29 cellular contexts compared by ENCODE assay signal in the genomic region with DNA sequence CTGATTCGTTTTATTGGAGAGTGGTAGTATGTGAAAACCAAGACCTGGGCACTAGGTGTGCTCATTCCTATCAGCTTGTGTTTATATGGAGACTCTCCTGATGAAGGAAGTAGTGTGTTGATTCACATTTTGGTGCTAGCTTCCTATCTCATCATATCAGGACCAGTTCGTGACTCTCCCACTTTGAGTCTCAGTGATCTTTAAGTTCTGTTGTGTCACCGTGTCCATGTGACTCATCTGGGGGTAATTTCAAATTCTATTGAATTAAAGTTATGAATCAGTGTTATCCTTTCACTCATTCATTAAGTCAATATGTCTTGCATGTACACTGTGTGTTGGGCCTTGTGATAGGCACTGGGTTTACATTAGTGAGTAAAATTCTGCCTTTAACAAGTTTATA.
DNase-seq lines count a peak whose midpoint lies in the region; ATAC-seq and TF ChIP-seq lines count a peak whose summit lies in the region.
"Had no signal": no experiment of that assay in that cellular context is flagged by ENCODE, and none has a peak within 500 bp of the region (broad histone marks: within the 10 kb centered on the region; RNA-seq: fewer than 3 reads in every experiment).

No MANE protein-coding gene starts in this region.

- 29 to 35% methylated on average over 3 of the region's 3 CpGs for WGBS in GM23248 (ENCODE audit: low coverage in 1 of 2, low lambda C conversion rate in 2 of 2, missing lambda C conversion rate in 2 of 2), 2 experiments

- H3K9me3 Mint-ChIP-seq in activated T-helper 17 cell treated with anti-CD3 and anti-CD28 coated beads, Interleukin-2, amount 50 U/mL, for 72 hours = no peaks in the 10 kb centered on the region
- no peaks in the 10 kb centered on the region for H3K9me3 Mint-ChIP-seq in GM23338

- ATAC-seq in activated CD4-positive, CD25-positive, alpha-beta regulatory T cell treated with anti-CD3 and anti-CD28 coated beads, Interleukin-2, amount 50 U/mL, for 24 hours = peak; percentile 10 to 32
- ATAC-seq in activated T-helper 17 cell treated with anti-CD3 and anti-CD28 coated beads, Interleukin-2, amount 50 U/mL, for 72 hours (replicated peaks) = peak; percentile 53
- ATAC-seq in GM23338 = no peak
- ATAC-seq: body of pancreas; gastroesophageal sphincter; pancreas; stimulated activated naive CD8-positive, alpha-beta T cell treated with anti-CD3 and anti-CD28 coated beads, Interleukin-15, Interleukin-2, amounts not matched to agents 100 U/mL and 50 U/mL, for 24 hours had no signal

- H3K79me2 ChIP-seq in GM23248 (ENCODE audit: insufficient read depth) (peaks cover 61% of the 10 kb centered on the region), osteoblast (ENCODE audit: insufficient read depth, low read length) (peaks cover 27% of the 10 kb centered on the region), GM23338 (replicated peaks; ENCODE audit: insufficient read depth) (no peaks in the 10 kb centered on the region)

- peak overlapping the region; percentile 42 for H3K27ac ChIP-seq in GM23248
- peak overlapping the region; percentile 50 for H3K27ac ChIP-seq in osteoblast (ENCODE audit: low read depth, low read length)
- no peak overlapping the region for H3K27ac ChIP-seq in GM23338 (ENCODE audit: low read depth)
- H3K27ac ChIP-seq: 22Rv1, body of pancreas, KMS-11, pancreas, SK-N-MC had no signal

- H3K4me3 ChIP-seq in GM23248 (no peak overlapping the region), osteoblast (ENCODE audit: insufficient read depth, low read length) (no peak overlapping the region), GM23338 (no peak overlapping the region)
- H3K4me3 ChIP-seq: body of pancreas, gastroesophageal sphincter, pancreas, SK-N-MC had no signal

- peaks cover 27% of the 10 kb centered on the region; the same call in 1 of the 2 replicates for H3F3A ChIP-seq in GM23248 (ENCODE audit: insufficient read depth)
- no peaks in the 10 kb centered on the region for H3F3A ChIP-seq in GM23338 (replicated peaks; ENCODE audit: low read depth)

- no peaks in the 10 kb centered on the region for H3K36me3 Mint-ChIP-seq in activated T-helper 17 cell treated with anti-CD3 and anti-CD28 coated beads, Interleukin-2, amount 50 U/mL, for 72 hours (ENCODE audit: low read depth)
- no peaks in the 10 kb centered on the region for H3K36me3 Mint-ChIP-seq in GM23338 (ENCODE audit: low read depth)
- H3K36me3 Mint-ChIP-seq: CD8-positive, alpha-beta memory T cell had no signal

- H3K9me3 ChIP-seq in GM23248 (ENCODE audit: low read depth) (no peaks in the 10 kb centered on the region), osteoblast (ENCODE audit: low read depth, low read length) (no peaks in the 10 kb centered on the region)
- H3K9me3 ChIP-seq: body of pancreas, gastroesophageal sphincter, pancreas had no signal

- in situ Hi-C loops in GM23248 (cut with MboI) = no loop called here

- peaks cover 24% of the 10 kb centered on the region for H3K27me3 Mint-ChIP-seq in activated T-helper 17 cell treated with anti-CD3 and anti-CD28 coated beads, Interleukin-2, amount 50 U/mL, for 72 hours
- peaks cover 5% of the 10 kb centered on the region for H3K27me3 Mint-ChIP-seq in GM23338 (ENCODE audit: insufficient read depth, low read depth, poor library complexity)

- H3K9me2 ChIP-seq in GM23248 (ENCODE audit: insufficient read depth) = no peaks in the 10 kb centered on the region
- H3K9me2 ChIP-seq in GM23338 (ENCODE audit: insufficient read depth) = no peaks in the 10 kb centered on the region

- H3K27me3 ChIP-seq in GM23248 (replicated peaks; ENCODE audit: insufficient read depth) (no peaks in the 10 kb centered on the region), osteoblast (ENCODE audit: insufficient read depth, low read length) (no peaks in the 10 kb centered on the region), GM23338 (ENCODE audit: insufficient read depth) (no peaks in the 10 kb centered on the region)
- H3K27me3 ChIP-seq: body of pancreas, gastroesophageal sphincter, pancreas had no signal

- no peaks in the 10 kb centered on the region for H3K4me1 Mint-ChIP-seq in activated T-helper 17 cell treated with anti-CD3 and anti-CD28 coated beads, Interleukin-2, amount 50 U/mL, for 72 hours
- peaks cover 4% of the 10 kb centered on the region; the same call in 2 of the 3 replicates for H3K4me1 Mint-ChIP-seq in GM23338
- H3K4me1 Mint-ChIP-seq: CD8-positive, alpha-beta memory T cell had no signal

- H3K36me3 ChIP-seq in GM23248 (ENCODE audit: low read depth) (no peaks in the 10 kb centered on the region), osteoblast (ENCODE audit: insufficient read depth, low read length) (no peaks in the 10 kb centered on the region), GM23338 (ENCODE audit: insufficient read depth) (no peaks in the 10 kb centered on the region)
- H3K36me3 ChIP-seq: gastroesophageal sphincter, pancreas had no signal

- no peak overlapping the region for H3K27ac Mint-ChIP-seq in activated T-helper 17 cell treated with anti-CD3 and anti-CD28 coated beads, Interleukin-2, amount 50 U/mL, for 72 hours
- no peak overlapping the region for H3K27ac Mint-ChIP-seq in GM23338
- H3K27ac Mint-ChIP-seq: B cell; CD8-positive, alpha-beta memory T cell; nephron progenitor cell had no signal

- no peak for DNase-seq in activated CD4-positive, CD25-positive, alpha-beta regulatory T cell treated with anti-CD3 and anti-CD28 coated beads, Interleukin-2, amount 50 U/mL, for 72 hours
- DNase-seq in GM23248 (peak; percentile 80), osteoblast (ENCODE audit: insufficient read length, low spot score, missing footprints) (peak; percentile 91), GM23338 (ENCODE audit: low spot score) (no peak), HuH-7.5 (ENCODE audit: low spot score) (no peak), hippocampal formation (lab: John Stamatoyannopoulos, UW) (no peak)
- DNase-seq: activated CD4-positive, alpha-beta T cell treated with anti-CD3 and anti-CD28 coated beads, Interleukin-2, amount 50 U/mL, for 4 hours; activated CD8-positive, alpha-beta memory T cell treated with anti-CD3 and anti-CD28 coated beads, Interleukin-2, amount 50 U/mL, for 4 hours; activated effector memory CD4-positive, alpha-beta T cell treated with Interleukin-2 at 50 U/mL for 16 hours; body of pancreas; CD8-positive, alpha-beta memory T cell; effector CD8-positive, alpha-beta T cell; erythroblast; GDM1; GOT3; MV-4-11; NCI-H146; NCI-H2171; NCI-H524; nephron progenitor cell; pancreas; stimulated activated naive CD8-positive, alpha-beta T cell treated with anti-CD3 and anti-CD28 coated beads, Interleukin-15, Interleukin-2, amounts not matched to agents 100 U/mL and 50 U/mL, for 24 hours had no signal

- H2AFZ ChIP-seq in GM23248 = no peak overlapping the region
- no peak overlapping the region for H2AFZ ChIP-seq in osteoblast (ENCODE audit: low read length)
- no peak overlapping the region for H2AFZ ChIP-seq in GM23338

- H3K4me2 ChIP-seq in GM23248 (ENCODE audit: unreplicated experiment) (peak overlapping the region; percentile 37), osteoblast (ENCODE audit: insufficient read depth, low read length) (no peak overlapping the region), GM23338 (no peak overlapping the region)
- H3K4me2 ChIP-seq: KMS-11 had no signal

- H3K4me1 ChIP-seq in GM23248 (ENCODE audit: insufficient read depth) (peaks cover 22% of the 10 kb centered on the region), osteoblast (ENCODE audit: insufficient read depth, low read length) (peaks cover 19% of the 10 kb centered on the region), GM23338 (ENCODE audit: insufficient read depth) (no peaks in the 10 kb centered on the region)
- H3K4me1 ChIP-seq: body of pancreas, pancreas had no signal

- no peak overlapping the region for H3K4me3 Mint-ChIP-seq in activated T-helper 17 cell treated with anti-CD3 and anti-CD28 coated beads, Interleukin-2, amount 50 U/mL, for 72 hours
- no peak overlapping the region for H3K4me3 Mint-ChIP-seq in GM23338
- H3K4me3 Mint-ChIP-seq: B cell; CD8-positive, alpha-beta memory T cell; nephron progenitor cell had no signal

- H4K20me1 ChIP-seq in GM23248 (ENCODE audit: insufficient read depth) (no peaks in the 10 kb centered on the region), osteoblast (ENCODE audit: insufficient read depth, low read length) (peaks cover 7% of the 10 kb centered on the region), GM23338 (replicated peaks; ENCODE audit: insufficient read depth) (no peaks in the 10 kb centered on the region)

- no peak overlapping the region for H3K9ac ChIP-seq in GM23248
- H3K9ac ChIP-seq: KMS-11 had no signal

- TF ChIP-seq CTCF in osteoblast (IDR thresholded peaks at IDR 0.05; ENCODE audit: extremely low read depth, low read depth, low read length) = no peak
- no peak for TF ChIP-seq CTCF in GM23338 (conservative IDR thresholded peaks at IDR 0.05; ENCODE audit: low read depth in 2 of 2)

TF ChIP-seq in GM23338, 12 proteins besides CTCF, POLR2A, EP300 and RAD21 (continues in another document):
- TF ChIP-seq CREB1 (CRISPR knock-in tag; IDR thresholded peaks at IDR 0.05; ENCODE audit: low read depth) (no peak), JUNB (IDR thresholded peaks at IDR 0.05; ENCODE audit: unreplicated experiment) (no peak), NANOG (IDR thresholded peaks at IDR 0.05; ENCODE audit: borderline replicate concordance) (no peak), POLR2AphosphoS5 (IDR thresholded peaks at IDR 0.05; ENCODE audit: low read depth) (no peak), EZH2phosphoT487 (IDR thresholded peaks at IDR 0.05; ENCODE audit: unreplicated experiment) (no peak), ZNF331 (CRISPR knock-in tag; IDR thresholded peaks at IDR 0.05; ENCODE audit: low read depth) (no peak)

Comparison
In these comparisons a context has a peak if more than half of its experiments do, and no peak if none do; other contexts are left out.
1. DNase-seq: peak in GM23248 (single experiment) and osteoblast (single experiment); none in activated CD4-positive, CD25-positive, alpha-beta regulatory T cell treated with anti-CD3 and anti-CD28 coated beads, Interleukin-2, amount 50 U/mL, for 72 hours (single experiment), GM23338 (single experiment), HuH-7.5 (single experiment) and hippocampal formation (0 of 2).